12 cellular contexts compared by ENCODE assay signal in the genomic region with DNA sequence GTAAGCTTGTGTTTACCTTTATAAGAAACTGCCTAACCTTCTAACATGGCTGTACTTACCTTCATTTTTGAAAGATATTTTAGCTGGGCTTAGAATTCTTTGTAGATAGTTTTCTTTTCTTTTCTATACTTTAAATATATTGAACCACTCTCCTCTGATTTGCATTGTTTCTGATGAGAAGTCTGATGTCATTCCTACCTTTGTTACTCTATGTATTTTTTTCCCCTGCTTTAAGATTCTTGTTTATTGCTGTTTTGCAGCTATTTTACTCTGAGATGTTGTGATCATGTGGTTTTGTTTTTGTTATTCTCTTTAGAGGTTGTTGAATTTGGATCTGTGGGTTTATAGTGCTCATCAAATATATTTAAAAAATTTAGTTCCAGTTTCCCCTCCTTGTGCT.
"Had no signal": no experiment of that assay in that cellular context is flagged by ENCODE, and none has a peak within 500 bp of the region (broad histone marks: within the 10 kb centered on the region; RNA-seq: fewer than 3 reads in every experiment).

No MANE protein-coding gene starts in this region.

- H3K27me3 Mint-ChIP-seq: T-cell had no signal

- DNase-seq: activated CD4-positive, alpha-beta T cell treated with anti-CD3 and anti-CD28 coated beads for 4 hours; activated effector memory CD4-positive, alpha-beta T cell treated with anti-CD3 and anti-CD28 coated beads, Interleukin-2, amount 50 U/mL, for 16 hours; foreskin melanocyte; heart left ventricle; left lung; retina; T-cell; T1000 had no signal

- H3K27me3 ChIP-seq: cardiac muscle cell, heart left ventricle, left lung, tibial nerve had no signal

- ATAC-seq: heart left ventricle, left lung, T-cell had no signal

- H3K27ac ChIP-seq: cardiac muscle cell, heart left ventricle, left lung, parathyroid adenoma, SK-N-MC, tibial nerve had no signal

- H3K9me3 ChIP-seq: heart left ventricle, left lung, tibial nerve had no signal

- H3K36me3 ChIP-seq: cardiac muscle cell, tibial nerve had no signal

- H3K4me1 ChIP-seq: parathyroid adenoma had no signal

- H3K9me3 Mint-ChIP-seq: T-cell had no signal

- H3K4me3 ChIP-seq: cardiac muscle cell, heart left ventricle, left lung, SK-N-MC, tibial nerve had no signal
